In the genomic region with DNA sequence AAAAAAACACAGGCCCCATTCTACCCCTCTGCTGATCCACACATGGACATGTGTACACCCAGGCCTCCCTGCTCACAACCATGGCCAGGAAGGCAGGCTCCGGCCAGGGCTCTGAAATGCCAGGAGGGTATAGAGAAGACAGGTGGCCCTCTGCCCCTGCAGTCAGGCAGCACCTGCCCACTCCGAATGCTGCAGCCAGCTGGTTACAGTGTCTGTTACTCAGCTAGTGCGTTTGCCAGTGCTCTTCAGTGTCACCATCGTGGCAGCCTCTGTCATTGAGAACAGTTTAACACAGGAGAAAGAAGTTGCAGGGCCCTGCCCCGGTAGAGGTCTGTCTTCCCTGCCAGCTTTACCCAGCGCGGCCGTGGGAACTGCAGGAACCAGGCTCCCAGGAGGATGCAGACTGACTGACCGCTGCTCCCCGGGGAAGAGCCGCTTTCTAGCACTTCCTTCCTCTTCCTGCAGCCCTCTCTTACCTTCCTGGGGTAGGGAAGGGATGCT, we compare ENCODE assay signal across 2 cellular contexts.
TF ChIP-seq lines count a peak whose summit lies in the region.

No MANE protein-coding gene starts in this region.

TF ChIP-seq in HepG2, 621 proteins besides CTCF, POLR2A, EP300 and RAD21 (continued from another document):
- TF ChIP-seq NPAS2 (CRISPR knock-in tag; IDR thresholded peaks at IDR 0.05; ENCODE audit: borderline replicate concordance) (no peak), POLR2G (IDR thresholded peaks at IDR 0.05; ENCODE audit: low read depth, low read length) (no peak), HDAC6 (IDR thresholded peaks at IDR 0.05; ENCODE audit: low read depth, low read length) (no peak), ZNF44 (CRISPR knock-in tag; IDR thresholded peaks at IDR 0.05) (no peak), SMAD1 (CRISPR knock-in tag; IDR thresholded peaks at IDR 0.05; ENCODE audit: borderline replicate concordance, low read depth) (no peak), FOXP1 (IDR thresholded peaks at IDR 0.05) (no peak), FOXP1 (CRISPR knock-in tag; IDR thresholded peaks at IDR 0.05) (no peak), ZNF512B (CRISPR knock-in tag; IDR thresholded peaks at IDR 0.05; ENCODE audit: borderline replicate concordance) (no peak), KLF13 (CRISPR knock-in tag; IDR thresholded peaks at IDR 0.05) (no peak), PHF5A (CRISPR knock-in tag; IDR thresholded peaks at IDR 0.05; ENCODE audit: low read depth, unreplicated experiment) (no peak), ONECUT2 (CRISPR knock-in tag; IDR thresholded peaks at IDR 0.05) (no peak), ZSCAN30 (CRISPR knock-in tag; IDR thresholded peaks at IDR 0.05) (no peak), ZNF496 (CRISPR knock-in tag; IDR thresholded peaks at IDR 0.05; ENCODE audit: insufficient replicate concordance) (no peak)
- TF ChIP-seq, protein P1, sequence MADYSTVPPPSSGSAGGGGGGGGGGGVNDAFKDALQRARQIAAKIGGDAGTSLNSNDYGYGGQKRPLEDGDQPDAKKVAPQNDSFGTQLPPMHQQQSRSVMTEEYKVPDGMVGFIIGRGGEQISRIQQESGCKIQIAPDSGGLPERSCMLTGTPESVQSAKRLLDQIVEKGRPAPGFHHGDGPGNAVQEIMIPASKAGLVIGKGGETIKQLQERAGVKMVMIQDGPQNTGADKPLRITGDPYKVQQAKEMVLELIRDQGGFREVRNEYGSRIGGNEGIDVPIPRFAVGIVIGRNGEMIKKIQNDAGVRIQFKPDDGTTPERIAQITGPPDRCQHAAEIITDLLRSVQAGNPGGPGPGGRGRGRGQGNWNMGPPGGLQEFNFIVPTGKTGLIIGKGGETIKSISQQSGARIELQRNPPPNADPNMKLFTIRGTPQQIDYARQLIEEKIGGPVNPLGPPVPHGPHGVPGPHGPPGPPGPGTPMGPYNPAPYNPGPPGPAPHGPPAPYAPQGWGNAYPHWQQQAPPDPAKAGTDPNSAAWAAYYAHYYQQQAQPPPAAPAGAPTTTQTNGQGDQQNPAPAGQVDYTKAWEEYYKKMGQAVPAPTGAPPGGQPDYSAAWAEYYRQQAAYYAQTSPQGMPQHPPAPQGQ (CRISPR knock-in tag; IDR thresholded peaks at IDR 0.05; ENCODE audit: borderline replicate concordance), result no peak
- TF ChIP-seq, protein P2, sequence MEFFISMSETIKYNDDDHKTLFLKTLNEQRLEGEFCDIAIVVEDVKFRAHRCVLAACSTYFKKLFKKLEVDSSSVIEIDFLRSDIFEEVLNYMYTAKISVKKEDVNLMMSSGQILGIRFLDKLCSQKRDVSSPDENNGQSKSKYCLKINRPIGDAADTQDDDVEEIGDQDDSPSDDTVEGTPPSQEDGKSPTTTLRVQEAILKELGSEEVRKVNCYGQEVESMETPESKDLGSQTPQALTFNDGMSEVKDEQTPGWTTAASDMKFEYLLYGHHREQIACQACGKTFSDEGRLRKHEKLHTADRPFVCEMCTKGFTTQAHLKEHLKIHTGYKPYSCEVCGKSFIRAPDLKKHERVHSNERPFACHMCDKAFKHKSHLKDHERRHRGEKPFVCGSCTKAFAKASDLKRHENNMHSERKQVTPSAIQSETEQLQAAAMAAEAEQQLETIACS (CRISPR knock-in tag; IDR thresholded peaks at IDR 0.05), result no peak
- TF ChIP-seq, protein P3, sequence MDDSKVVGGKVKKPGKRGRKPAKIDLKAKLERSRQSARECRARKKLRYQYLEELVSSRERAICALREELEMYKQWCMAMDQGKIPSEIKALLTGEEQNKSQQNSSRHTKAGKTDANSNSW (CRISPR knock-in tag; IDR thresholded peaks at IDR 0.05; ENCODE audit: borderline replicate concordance), result no peak

TF ChIP-seq in SK-N-SH treated with all-trans-retinoic acid at 6 μM for 48 hours, 23 proteins besides CTCF, POLR2A, EP300 and RAD21 (continued from another document):
- no peak for TF ChIP-seq TSHZ2 (CRISPR knock-in tag; IDR thresholded peaks at IDR 0.05)
TF ChIP-seq in SK-N-SH treated with all-trans-retinoic acid at 6 μM for 48 hours: peak in this region for 0.
